In the genomic region with DNA sequence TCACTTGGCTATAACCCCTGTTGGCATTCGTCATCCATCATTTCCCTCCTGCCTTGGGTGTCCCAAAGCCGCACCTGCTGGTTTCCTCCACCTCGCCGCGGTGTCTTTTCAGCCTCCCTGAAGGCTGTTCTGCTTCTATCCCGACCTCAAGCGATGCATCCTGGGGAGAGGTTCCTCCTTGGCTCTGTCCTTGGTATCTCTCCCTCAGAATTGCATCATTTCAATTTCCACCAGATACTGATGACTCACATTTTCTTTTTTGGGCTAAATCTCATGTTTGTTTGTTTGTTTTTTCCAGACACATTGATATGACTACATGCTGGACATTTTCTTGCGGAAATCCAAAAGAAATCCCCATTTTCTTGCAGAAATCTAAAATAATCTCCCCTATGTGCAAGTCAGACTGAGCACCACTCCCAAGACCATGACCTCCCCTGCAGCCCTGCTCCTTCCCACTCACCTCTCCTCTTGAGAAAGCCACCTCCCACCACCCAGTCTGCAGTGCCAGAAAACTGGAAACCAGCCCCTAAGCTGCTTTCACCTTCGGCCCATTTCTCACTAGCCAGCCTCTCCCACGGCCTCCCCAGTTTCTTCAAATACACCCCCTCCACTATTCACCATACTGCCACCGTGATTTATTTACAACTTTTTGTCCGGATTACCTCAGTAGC, we compare ENCODE assay signal across 22 cellular contexts.
A peak's percentile ranks its signal among the peaks of the same experiment; 100 is the strongest.
DNase-seq lines count a peak whose midpoint lies in the region; ATAC-seq and TF ChIP-seq lines count a peak whose summit lies in the region.
"Had no signal": no experiment of that assay in that cellular context is flagged by ENCODE, and none has a peak within 500 bp of the region (broad histone marks: within the 10 kb centered on the region; RNA-seq: fewer than 3 reads in every experiment).

No MANE protein-coding gene starts in this region.

- DNase-seq in CD1c-positive myeloid dendritic cell (ENCODE audit: extremely low spot score) (peak; percentile 67), HFF-Myc (ENCODE audit: extremely low read depth, low read depth) (peak; percentile 17), foreskin melanocyte (peak; percentile 11), NCI-H2107 treated with DMSO at 0.1 percent for 48 hours (lab: John Stamatoyannopoulos, UW; ENCODE audit: unreplicated experiment) (no peak)
- no peak for DNase-seq in activated naive CD8-positive, alpha-beta T cell treated with anti-CD3 and anti-CD28 coated beads for 36 hours
- no peak for DNase-seq in stimulated activated naive B cell treated with anti-CD40 and anti-IgM and Interleukin-4, amounts not matched to agents 10 μg/mL and 1 μg/mL and 100 μg/mL, for 72 hours
- DNase-seq: activated CD4-positive, CD25-positive, alpha-beta regulatory T cell; activated CD8-positive, alpha-beta memory T cell treated with anti-CD3 and anti-CD28 coated beads, Interleukin-2, amount 10 ng/mL, durations not matched to agents 7 days and 5 days; activated effector memory CD4-positive, alpha-beta T cell treated with anti-CD3 and anti-CD28 coated beads, Interleukin-2, amount 50 U/mL, for 16 hours; C1 segment of cervical spinal cord; cortex of kidney; DMS153; glutamatergic neuron; H9; immature natural killer cell; lower lobe of right lung; NCI-H2227 treated with DMSO at 0.1 percent for 48 hours; pancreas; tibial artery had no signal

- H3K4me1 Mint-ChIP-seq in activated naive CD8-positive, alpha-beta T cell treated with anti-CD3 and anti-CD28 coated beads for 36 hours = peaks cover 4% of the 10 kb centered on the region
- H3K4me1 Mint-ChIP-seq in stimulated activated naive B cell treated with anti-CD40 and anti-IgM and Interleukin-4, amounts not matched to agents 10 μg/mL and 1 μg/mL and 100 μg/mL, for 72 hours = peaks cover 0 to 2% of the 10 kb centered on the region in 2 donors
- H3K4me1 Mint-ChIP-seq: H9 had no signal

- no peak for ATAC-seq in GM21390 (IDR thresholded peaks at IDR 0.05; ENCODE audit: unreplicated experiment)
- ATAC-seq in stimulated activated naive B cell treated with anti-CD40 and anti-IgM and Interleukin-4, amounts not matched to agents 10 μg/mL and 1 μg/mL and 100 μg/mL, for 72 hours (replicated peaks) = no peak
- ATAC-seq: activated CD8-positive, alpha-beta memory T cell treated with anti-CD3 and anti-CD28 coated beads, Interleukin-2, amount 10 ng/mL, durations not matched to agents 7 days and 5 days; lower lobe of right lung had no signal

- H3K36me3 Mint-ChIP-seq in activated naive CD8-positive, alpha-beta T cell treated with anti-CD3 and anti-CD28 coated beads for 36 hours = no peaks in the 10 kb centered on the region
- no peaks in the 10 kb centered on the region for H3K36me3 Mint-ChIP-seq in stimulated activated naive B cell treated with anti-CD40 and anti-IgM and Interleukin-4, amounts not matched to agents 10 μg/mL and 1 μg/mL and 100 μg/mL, for 72 hours
- H3K36me3 Mint-ChIP-seq: activated CD8-positive, alpha-beta memory T cell treated with anti-CD3 and anti-CD28 coated beads, Interleukin-2, amount 10 ng/mL, durations not matched to agents 7 days and 5 days; immature natural killer cell had no signal

- no peak for TF ChIP-seq CTCF in HFF-Myc (IDR thresholded peaks at IDR 0.05; ENCODE audit: low read depth, low read length, missing control alignments)

- peaks cover 4% of the 10 kb centered on the region for H3K27me3 Mint-ChIP-seq in activated naive CD8-positive, alpha-beta T cell treated with anti-CD3 and anti-CD28 coated beads for 36 hours
- H3K27me3 Mint-ChIP-seq in stimulated activated naive B cell treated with anti-CD40 and anti-IgM and Interleukin-4, amounts not matched to agents 10 μg/mL and 1 μg/mL and 100 μg/mL, for 72 hours = peaks cover 18 to 21% of the 10 kb centered on the region in 2 donors

- no peak overlapping the region for H3K4me3 ChIP-seq in HFF-Myc (replicated peaks; ENCODE audit: low read depth, low read length)
- H3K4me3 ChIP-seq: lower lobe of right lung, pancreas, SJSA1, skin epidermis, tibial artery had no signal

- H3K9me3 Mint-ChIP-seq in activated naive CD8-positive, alpha-beta T cell treated with anti-CD3 and anti-CD28 coated beads for 36 hours = no peaks in the 10 kb centered on the region
- H3K9me3 Mint-ChIP-seq in stimulated activated naive B cell treated with anti-CD40 and anti-IgM and Interleukin-4, amounts not matched to agents 10 μg/mL and 1 μg/mL and 100 μg/mL, for 72 hours = peaks cover 0 to 3% of the 10 kb centered on the region in 2 donors
- H3K9me3 Mint-ChIP-seq: immature natural killer cell had no signal

- no peak overlapping the region for H3K4me3 Mint-ChIP-seq in activated naive CD8-positive, alpha-beta T cell treated with anti-CD3 and anti-CD28 coated beads for 36 hours
- H3K4me3 Mint-ChIP-seq in stimulated activated naive B cell treated with anti-CD40 and anti-IgM and Interleukin-4, amounts not matched to agents 10 μg/mL and 1 μg/mL and 100 μg/mL, for 72 hours = no peak overlapping the region
- H3K4me3 Mint-ChIP-seq: activated CD8-positive, alpha-beta memory T cell treated with anti-CD3 and anti-CD28 coated beads, Interleukin-2, amount 10 ng/mL, durations not matched to agents 7 days and 5 days; H9; immature natural killer cell had no signal

- H3K27ac Mint-ChIP-seq in activated naive CD8-positive, alpha-beta T cell treated with anti-CD3 and anti-CD28 coated beads for 36 hours = peak overlapping the region; percentile 9
- no peak overlapping the region for H3K27ac Mint-ChIP-seq in stimulated activated naive B cell treated with anti-CD40 and anti-IgM and Interleukin-4, amounts not matched to agents 10 μg/mL and 1 μg/mL and 100 μg/mL, for 72 hours
- H3K27ac Mint-ChIP-seq: activated CD8-positive, alpha-beta memory T cell treated with anti-CD3 and anti-CD28 coated beads, Interleukin-2, amount 10 ng/mL, durations not matched to agents 7 days and 5 days; immature natural killer cell had no signal

Comparison
In these comparisons a context has a peak if more than half of its experiments do, and no peak if none do; other contexts are left out.
1. DNase-seq: peak in CD1c-positive myeloid dendritic cell (single experiment), HFF-Myc (single experiment) and foreskin melanocyte (single experiment); none in activated naive CD8-positive, alpha-beta T cell treated with anti-CD3 and anti-CD28 coated beads for 36 hours (single experiment), NCI-H2107 treated with DMSO at 0.1 percent for 48 hours (single experiment) and stimulated activated naive B cell treated with anti-CD40 and anti-IgM and Interleukin-4, amounts not matched to agents 10 μg/mL and 1 μg/mL and 100 μg/mL, for 72 hours (single experiment).